ENCODE assay signal across 23 cellular contexts in the genomic region with DNA sequence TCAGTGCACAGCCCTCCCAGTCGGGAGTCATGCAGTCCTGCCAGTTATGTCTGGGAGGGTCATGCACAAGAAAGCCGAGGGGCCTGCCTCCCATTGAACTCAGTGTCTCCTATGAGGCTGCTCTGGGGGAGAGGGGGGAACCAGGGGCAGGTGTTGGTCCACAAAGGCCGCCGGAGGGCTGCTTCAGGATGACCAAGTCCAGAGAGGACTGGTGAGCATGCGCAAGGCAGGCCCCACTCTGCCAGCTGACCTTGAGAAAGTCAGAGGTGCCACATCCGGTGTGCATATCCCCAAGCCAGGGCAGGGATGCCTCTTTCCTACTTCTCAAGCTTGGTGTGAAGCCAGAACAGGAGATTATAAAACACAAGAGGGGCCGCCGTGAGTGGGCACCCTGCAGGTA. TPM values are rescaled to one million over a fixed set of nuclear protein-coding genes. Genes with fewer than 3 reads are reported as not detected.
"Had no signal": no experiment of that assay in that cellular context is flagged by ENCODE, and none has a peak within 500 bp of the region (broad histone marks: within the 10 kb centered on the region; RNA-seq: fewer than 3 reads in every experiment).

No MANE protein-coding gene starts in this region.

- H3K4me3 ChIP-seq: ascending aorta, body of pancreas, cardiac muscle cell, PC-9 had no signal

- ATAC-seq: activated CD8-positive, alpha-beta T cell treated with anti-CD3 and anti-CD28 coated beads, Interleukin-2, amount 10 ng/mL, durations not matched to agents 7 days and 5 days; body of pancreas; T-helper 17 cell; WTC11 had no signal

- DNase-seq: activated CD4-positive, alpha-beta T cell treated with anti-CD3 and anti-CD28 coated beads for 48 hours; activated CD4-positive, alpha-beta T cell treated with anti-CD3 and anti-CD28 coated beads, Interleukin-2, amount 50 U/mL, for 4 hours; activated CD4-positive, CD25-positive, alpha-beta regulatory T cell treated with anti-CD3 and anti-CD28 coated beads, Interleukin-2, amount 50 U/mL, for 72 hours; activated CD8-positive, alpha-beta memory T cell treated with anti-CD3 and anti-CD28 coated beads, Interleukin-2, amount 50 U/mL, for 48 hours; activated CD8-positive, alpha-beta T cell treated with anti-CD3 and anti-CD28 coated beads, Interleukin-2, amount 10 ng/mL, durations not matched to agents 7 days and 5 days; activated T-cell treated with anti-CD3 and anti-CD28 coated beads, Interleukin-2, amount 50 U/mL, for 1 hour; body of pancreas; IMR-90; KG1; MM.1S; NCI-H1105; NCI-H1436; NCI-H187; NCI-H2081; NCI-H510A treated with DMSO at 0.1 percent for 48 hours; PC-9; SIG-M5; T-helper 17 cell; T-helper 9 cell had no signal

- H3K27ac ChIP-seq: ascending aorta, body of pancreas, cardiac muscle cell, PC-9 had no signal

- H3K36me3 ChIP-seq: ascending aorta, cardiac muscle cell had no signal

- H3K27me3 ChIP-seq: ascending aorta had no signal

- H3K9me3 ChIP-seq: ascending aorta, body of pancreas had no signal

RNA-seq across cellular contexts. Expression of a gene that starts 4.4 kb away (rescaled TPM):
- total RNA-seq: LHCN-M2, PC-9, T-helper 17 cell had no signal

RNA-seq across cellular contexts. Expression of a gene that starts 28.2 kb away (rescaled TPM):
- total RNA-seq: activated CD8-positive, alpha-beta T cell treated with anti-CD3 and anti-CD28 coated beads, Interleukin-2, amount 10 ng/mL, durations not matched to agents 7 days and 5 days; LHCN-M2; PC-9; T-helper 17 cell had no signal
